In the genomic region with DNA sequence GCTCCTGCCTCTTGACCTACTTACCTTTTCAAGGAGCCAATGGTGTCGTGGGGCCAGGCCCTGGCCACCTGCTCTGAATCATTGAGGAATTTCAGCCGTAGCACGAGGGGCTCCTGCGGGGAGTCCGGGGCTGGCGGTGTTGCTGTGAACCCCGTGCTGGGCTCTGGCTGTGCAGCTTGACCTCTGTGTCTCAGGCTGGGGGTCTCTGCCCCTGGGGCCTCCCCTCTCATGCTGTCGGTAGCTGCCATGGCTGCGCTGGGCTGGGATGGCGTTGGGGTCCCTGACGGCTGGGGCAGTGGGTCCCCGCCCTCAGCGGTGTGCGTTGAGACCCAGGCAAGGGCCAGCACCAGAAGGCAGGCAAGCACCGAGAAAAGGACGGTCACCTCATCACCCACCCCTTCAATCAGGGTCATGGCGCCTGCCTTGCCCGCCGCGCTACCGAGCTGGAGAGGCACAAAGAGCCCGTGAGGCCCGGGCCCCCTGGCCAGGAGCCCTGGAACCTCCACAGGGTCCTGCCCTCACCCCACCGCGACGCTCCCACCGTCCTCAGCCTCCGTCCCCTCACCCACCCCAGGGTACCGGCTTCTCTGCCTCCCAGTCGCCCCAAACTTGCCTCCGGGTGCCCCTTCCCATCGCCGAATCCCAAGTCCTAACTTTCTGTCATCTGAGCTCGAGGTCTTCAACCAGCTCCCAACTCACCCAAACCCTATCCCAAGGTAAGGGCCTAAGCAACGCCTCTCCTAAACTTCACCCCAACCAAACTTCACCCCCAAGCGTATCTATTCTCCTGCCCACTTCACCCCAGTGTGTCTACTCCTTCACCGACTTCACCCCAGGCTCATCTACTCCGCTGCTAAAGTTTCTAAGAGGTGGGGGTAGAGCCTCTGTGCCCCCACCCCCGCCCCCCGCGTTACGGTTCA, we compare ENCODE assay signal across 1 cellular context.
TF ChIP-seq lines count a peak whose summit lies in the region.

No MANE protein-coding gene starts in this region.

TF ChIP-seq in K562, 482 proteins besides CTCF, POLR2A, EP300 and RAD21 (continued from another document and continues in another):
- TF ChIP-seq ZC3H11A (IDR thresholded peaks at IDR 0.05; ENCODE audit: low read depth, low read length) (0 out of 2 replicates have a peak, but pooled peaks have one; percentile 42), HMGN3 (IDR thresholded peaks at IDR 0.05; ENCODE audit: borderline replicate concordance, extremely low read depth, insufficient read length, low read depth, low read length) (peak; percentile 81), TAF1 (IDR thresholded peaks at IDR 0.05; ENCODE audit: control insufficient read depth, extremely low read depth, insufficient read depth, low read length, severe bottlenecking) (peak; percentile 23), ETS2 (tag; IDR thresholded peaks at IDR 0.05; ENCODE audit: borderline replicate concordance, poor library complexity, severe bottlenecking) (no peak), NFYB (IDR thresholded peaks at IDR 0.05; ENCODE audit: extremely low read depth, insufficient read length) (no peak), ZBTB8A (IDR thresholded peaks at IDR 0.05; ENCODE audit: partially characterized antibody) (no peak), ZNF586 (CRISPR knock-in tag; conservative IDR thresholded peaks at IDR 0.05) (no peak), ZNF318 (IDR thresholded peaks at IDR 0.05; ENCODE audit: borderline replicate concordance in 1 of 2, low read depth in 1 of 2) (no peak), SMARCE1 (IDR thresholded peaks at IDR 0.05) (peak; percentile 70), NONO (IDR thresholded peaks at IDR 0.05; ENCODE audit: low read depth in 2 of 2, low read length in 1 of 2) (no peak), CBFB (CRISPR knock-in tag; IDR thresholded peaks at IDR 0.05) (peak; percentile 53; the same call in 1 of the 2 replicates), OTX1 (CRISPR knock-in tag; IDR thresholded peaks at IDR 0.05) (0 out of 2 replicates have a peak, but pooled peaks have one; percentile 27), GABPA (tag; conservative IDR thresholded peaks at IDR 0.05; ENCODE audit: low read depth) (no peak), CCNT2 (IDR thresholded peaks at IDR 0.05; ENCODE audit: borderline replicate concordance, extremely low read depth, insufficient read length, low read depth, low read length) (no peak), ZEB2 (IDR thresholded peaks at IDR 0.05) (no peak), IRF1 (CRISPR knock-in tag; IDR thresholded peaks at IDR 0.05; ENCODE audit: borderline replicate concordance) (no peak), THRA (IDR thresholded peaks at IDR 0.05) (no peak), RERE (CRISPR knock-in tag; IDR thresholded peaks at IDR 0.05; ENCODE audit: borderline replicate concordance) (no peak), ETV6 (IDR thresholded peaks at IDR 0.05; ENCODE audit: borderline replicate concordance in 1 of 2, low read depth in 2 of 2, low read length in 1 of 2) (no peak), ETV6 (CRISPR knock-in tag; IDR thresholded peaks at IDR 0.05; ENCODE audit: borderline replicate concordance) (no peak), CAMTA2 (CRISPR knock-in tag; conservative IDR thresholded peaks at IDR 0.05) (no peak), ADNP (tag; IDR thresholded peaks at IDR 0.05) (no peak), HDGF (IDR thresholded peaks at IDR 0.05) (no peak; the same call in 1 of the 2 replicates), ZNF717 (CRISPR knock-in tag; IDR thresholded peaks at IDR 0.05) (no peak), CSDE1 (IDR thresholded peaks at IDR 0.05) (0 out of 4 replicates have a peak, but pooled peaks of 1 of the 2 experiments have one; percentile 70), YBX1 (IDR thresholded peaks at IDR 0.05) (no peak), NR1H2 (CRISPR knock-in tag; IDR thresholded peaks at IDR 0.05) (peak; percentile 94; the same call in 1 of the 2 replicates), ZNF143 (CRISPR knock-in tag; IDR thresholded peaks at IDR 0.05) (no peak), ZBTB2 (IDR thresholded peaks at IDR 0.05) (peak; percentile 76; the same call in 1 of the 2 replicates), ARID2 (IDR thresholded peaks at IDR 0.05) (peak; percentile 64)
- TF ChIP-seq, protein P1, sequence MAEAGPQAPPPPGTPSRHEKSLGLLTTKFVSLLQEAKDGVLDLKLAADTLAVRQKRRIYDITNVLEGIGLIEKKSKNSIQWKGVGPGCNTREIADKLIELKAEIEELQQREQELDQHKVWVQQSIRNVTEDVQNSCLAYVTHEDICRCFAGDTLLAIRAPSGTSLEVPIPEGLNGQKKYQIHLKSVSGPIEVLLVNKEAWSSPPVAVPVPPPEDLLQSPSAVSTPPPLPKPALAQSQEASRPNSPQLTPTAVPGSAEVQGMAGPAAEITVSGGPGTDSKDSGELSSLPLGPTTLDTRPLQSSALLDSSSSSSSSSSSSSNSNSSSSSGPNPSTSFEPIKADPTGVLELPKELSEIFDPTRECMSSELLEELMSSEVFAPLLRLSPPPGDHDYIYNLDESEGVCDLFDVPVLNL (CRISPR knock-in tag; IDR thresholded peaks at IDR 0.05; ENCODE audit: low read depth) = no peak
- TF ChIP-seq, protein P2, sequence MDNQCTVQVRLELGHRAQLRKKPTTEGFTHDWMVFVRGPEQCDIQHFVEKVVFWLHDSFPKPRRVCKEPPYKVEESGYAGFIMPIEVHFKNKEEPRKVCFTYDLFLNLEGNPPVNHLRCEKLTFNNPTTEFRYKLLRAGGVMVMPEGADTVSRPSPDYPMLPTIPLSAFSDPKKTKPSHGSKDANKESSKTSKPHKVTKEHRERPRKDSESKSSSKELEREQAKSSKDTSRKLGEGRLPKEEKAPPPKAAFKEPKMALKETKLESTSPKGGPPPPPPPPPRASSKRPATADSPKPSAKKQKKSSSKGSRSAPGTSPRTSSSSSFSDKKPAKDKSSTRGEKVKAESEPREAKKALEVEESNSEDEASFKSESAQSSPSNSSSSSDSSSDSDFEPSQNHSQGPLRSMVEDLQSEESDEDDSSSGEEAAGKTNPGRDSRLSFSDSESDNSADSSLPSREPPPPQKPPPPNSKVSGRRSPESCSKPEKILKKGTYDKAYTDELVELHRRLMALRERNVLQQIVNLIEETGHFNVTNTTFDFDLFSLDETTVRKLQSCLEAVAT (IDR thresholded peaks at IDR 0.05) = peak; percentile 84 to 90
